1 cellular context compared by ENCODE assay signal in the genomic region with DNA sequence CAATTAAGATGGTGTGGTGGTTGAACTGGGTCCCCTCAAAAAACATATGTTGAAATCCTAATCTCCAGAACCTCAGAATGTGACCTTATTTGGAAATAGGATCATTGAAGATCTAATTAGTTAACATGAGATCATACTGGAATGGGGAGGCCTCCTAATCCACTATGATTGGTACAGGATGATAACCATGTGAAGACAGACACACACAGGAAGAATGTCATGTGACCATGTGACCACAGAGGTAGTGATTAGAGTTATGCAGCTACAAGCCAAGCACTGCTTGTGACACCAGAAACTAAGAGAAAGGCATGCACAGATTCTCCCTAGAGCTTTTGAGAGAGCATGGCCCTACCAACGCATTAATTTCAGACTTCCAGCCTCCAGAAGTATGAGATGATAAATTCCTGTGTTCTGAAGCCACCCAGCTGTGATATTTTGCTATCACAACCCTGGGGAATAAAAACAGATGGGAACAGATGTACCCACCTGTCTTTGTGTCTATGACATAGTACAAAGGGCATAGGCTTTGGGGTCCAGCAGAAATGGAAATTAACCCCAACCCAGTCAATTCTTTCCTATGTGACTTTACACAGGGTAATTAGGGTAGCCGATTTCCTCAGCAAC.
TF ChIP-seq lines count a peak whose summit lies in the region.

No MANE protein-coding gene starts in this region.

TF ChIP-seq in K562, 482 proteins besides CTCF, POLR2A, EP300 and RAD21 (continued from another document and continues in another):
- TF ChIP-seq ATF2 (CRISPR knock-in tag; IDR thresholded peaks at IDR 0.05): no peak
- no peak for TF ChIP-seq ESRRB (CRISPR knock-in tag; IDR thresholded peaks at IDR 0.05; ENCODE audit: borderline replicate concordance)
- no peak for TF ChIP-seq ZNF318 (IDR thresholded peaks at IDR 0.05; ENCODE audit: borderline replicate concordance in 1 of 2, low read depth in 1 of 2)
- TF ChIP-seq YY1 (IDR thresholded peaks at IDR 0.05; ENCODE audit: borderline replicate concordance in 1 of 3, control insufficient read depth in 1 of 3, extremely low read depth in 1 of 3, insufficient read depth in 3 of 3, insufficient read length in 1 of 3, insufficient replicate concordance in 2 of 3, low read depth in 1 of 3, low read length in 2 of 3): no peak
- no peak for TF ChIP-seq TARDBP (IDR thresholded peaks at IDR 0.05)
- TF ChIP-seq, protein P1, sequence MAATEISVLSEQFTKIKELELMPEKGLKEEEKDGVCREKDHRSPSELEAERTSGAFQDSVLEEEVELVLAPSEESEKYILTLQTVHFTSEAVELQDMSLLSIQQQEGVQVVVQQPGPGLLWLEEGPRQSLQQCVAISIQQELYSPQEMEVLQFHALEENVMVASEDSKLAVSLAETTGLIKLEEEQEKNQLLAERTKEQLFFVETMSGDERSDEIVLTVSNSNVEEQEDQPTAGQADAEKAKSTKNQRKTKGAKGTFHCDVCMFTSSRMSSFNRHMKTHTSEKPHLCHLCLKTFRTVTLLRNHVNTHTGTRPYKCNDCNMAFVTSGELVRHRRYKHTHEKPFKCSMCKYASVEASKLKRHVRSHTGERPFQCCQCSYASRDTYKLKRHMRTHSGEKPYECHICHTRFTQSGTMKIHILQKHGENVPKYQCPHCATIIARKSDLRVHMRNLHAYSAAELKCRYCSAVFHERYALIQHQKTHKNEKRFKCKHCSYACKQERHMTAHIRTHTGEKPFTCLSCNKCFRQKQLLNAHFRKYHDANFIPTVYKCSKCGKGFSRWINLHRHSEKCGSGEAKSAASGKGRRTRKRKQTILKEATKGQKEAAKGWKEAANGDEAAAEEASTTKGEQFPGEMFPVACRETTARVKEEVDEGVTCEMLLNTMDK (IDR thresholded peaks at IDR 0.05; ENCODE audit: borderline replicate concordance, insufficient read depth, low read depth, low read length, poor library complexity, severe bottlenecking): no peak
- no peak for TF ChIP-seq RHOXF2B (CRISPR knock-in tag; conservative IDR thresholded peaks at IDR 0.05)
- TF ChIP-seq TFAM (CRISPR knock-in tag; conservative IDR thresholded peaks at IDR 0.05): no peak
- TF ChIP-seq PRDM10 (IDR thresholded peaks at IDR 0.05; ENCODE audit: partially characterized antibody): no peak
- no peak for TF ChIP-seq HIVEP1 (CRISPR knock-in tag; IDR thresholded peaks at IDR 0.05)
- no peak for TF ChIP-seq HMGN3 (IDR thresholded peaks at IDR 0.05; ENCODE audit: borderline replicate concordance, extremely low read depth, insufficient read length, low read depth, low read length)
- peak; percentile 64 for TF ChIP-seq BHLHE40 (IDR thresholded peaks at IDR 0.05; ENCODE audit: low read length)
- TF ChIP-seq IRF2 (CRISPR knock-in tag; IDR thresholded peaks at IDR 0.05): no peak
- peak; percentile 59; the same call in 1 of the 2 replicates for TF ChIP-seq ATF3 (IDR thresholded peaks at IDR 0.05)
- no peak for TF ChIP-seq ATF3 (CRISPR knock-in tag; conservative IDR thresholded peaks at IDR 0.05)
- no peak for TF ChIP-seq KAT8 (IDR thresholded peaks at IDR 0.05; ENCODE audit: low read depth)
- TF ChIP-seq TOE1 (IDR thresholded peaks at IDR 0.05; ENCODE audit: borderline replicate concordance): peak; percentile 95
- no peak for TF ChIP-seq TOE1 (CRISPR knock-in tag; IDR thresholded peaks at IDR 0.05; ENCODE audit: borderline replicate concordance, low read depth)
- TF ChIP-seq CSDE1 (IDR thresholded peaks at IDR 0.05): no peak
- TF ChIP-seq RCOR1 (IDR thresholded peaks at IDR 0.05; ENCODE audit: borderline replicate concordance in 1 of 2, low read depth in 2 of 2, low read length in 2 of 2): peak in 1 of 2 experiments; percentile 95; a peak in 2 of 4 replicates
- TF ChIP-seq PHTF2 (CRISPR knock-in tag; IDR thresholded peaks at IDR 0.05): no peak
- TF ChIP-seq CREB3L1 (IDR thresholded peaks at IDR 0.05; ENCODE audit: borderline replicate concordance, low read depth): no peak
- no peak for TF ChIP-seq SUPT5H (IDR thresholded peaks at IDR 0.05)
- no peak for TF ChIP-seq ZNF77 (CRISPR knock-in tag; IDR thresholded peaks at IDR 0.05)
- TF ChIP-seq, protein P2, sequence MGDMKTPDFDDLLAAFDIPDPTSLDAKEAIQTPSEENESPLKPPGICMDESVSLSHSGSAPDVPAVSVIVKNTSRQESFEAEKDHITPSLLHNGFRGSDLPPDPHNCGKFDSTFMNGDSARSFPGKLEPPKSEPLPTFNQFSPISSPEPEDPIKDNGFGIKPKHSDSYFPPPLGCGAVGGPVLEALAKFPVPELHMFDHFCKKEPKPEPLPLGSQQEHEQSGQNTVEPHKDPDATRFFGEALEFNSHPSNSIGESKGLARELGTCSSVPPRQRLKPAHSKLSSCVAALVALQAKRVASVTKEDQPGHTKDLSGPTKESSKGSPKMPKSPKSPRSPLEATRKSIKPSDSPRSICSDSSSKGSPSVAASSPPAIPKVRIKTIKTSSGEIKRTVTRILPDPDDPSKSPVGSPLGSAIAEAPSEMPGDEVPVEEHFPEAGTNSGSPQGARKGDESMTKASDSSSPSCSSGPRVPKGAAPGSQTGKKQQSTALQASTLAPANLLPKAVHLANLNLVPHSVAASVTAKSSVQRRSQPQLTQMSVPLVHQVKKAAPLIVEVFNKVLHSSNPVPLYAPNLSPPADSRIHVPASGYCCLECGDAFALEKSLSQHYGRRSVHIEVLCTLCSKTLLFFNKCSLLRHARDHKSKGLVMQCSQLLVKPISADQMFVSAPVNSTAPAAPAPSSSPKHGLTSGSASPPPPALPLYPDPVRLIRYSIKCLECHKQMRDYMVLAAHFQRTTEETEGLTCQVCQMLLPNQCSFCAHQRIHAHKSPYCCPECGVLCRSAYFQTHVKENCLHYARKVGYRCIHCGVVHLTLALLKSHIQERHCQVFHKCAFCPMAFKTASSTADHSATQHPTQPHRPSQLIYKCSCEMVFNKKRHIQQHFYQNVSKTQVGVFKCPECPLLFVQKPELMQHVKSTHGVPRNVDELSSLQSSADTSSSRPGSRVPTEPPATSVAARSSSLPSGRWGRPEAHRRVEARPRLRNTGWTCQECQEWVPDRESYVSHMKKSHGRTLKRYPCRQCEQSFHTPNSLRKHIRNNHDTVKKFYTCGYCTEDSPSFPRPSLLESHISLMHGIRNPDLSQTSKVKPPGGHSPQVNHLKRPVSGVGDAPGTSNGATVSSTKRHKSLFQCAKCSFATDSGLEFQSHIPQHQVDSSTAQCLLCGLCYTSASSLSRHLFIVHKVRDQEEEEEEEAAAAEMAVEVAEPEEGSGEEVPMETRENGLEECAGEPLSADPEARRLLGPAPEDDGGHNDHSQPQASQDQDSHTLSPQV (IDR thresholded peaks at IDR 0.05): no peak
- no peak for TF ChIP-seq ADNP (tag; IDR thresholded peaks at IDR 0.05)
